Comparison of ENCODE assay signal across 19 cellular contexts in genomic region chr3:177812492-177812891, GRCh38.
"Had no signal": no experiment of that assay in that cellular context is flagged by ENCODE, and none has a peak within 500 bp of the region (broad histone marks: within the 10 kb centered on the region; RNA-seq: fewer than 3 reads in every experiment).

No MANE protein-coding gene starts in this region.

- H3K27me3 ChIP-seq: colonic mucosa, esophagus squamous epithelium, suprapubic skin had no signal

- FAIRE-seq: endothelial cell of umbilical vein, small intestine, TTC549 had no signal

- DNase-seq: activated B cell treated with CpG ODN at 0.5 μM for 24 hours; activated CD4-positive, alpha-beta T cell treated with anti-CD3 and anti-CD28 coated beads for 48 hours; activated CD8-positive, alpha-beta memory T cell treated with anti-CD3 and anti-CD28 coated beads, Interleukin-2, amount 50 U/mL, for 4 hours; activated CD8-positive, alpha-beta T cell treated with anti-CD3 and anti-CD28 coated beads, Interleukin-2, amount 10 ng/mL, durations not matched to agents 7 days and 5 days; activated effector memory CD4-positive, alpha-beta T cell treated with anti-CD3 and anti-CD28 coated beads, Interleukin-2, amount 50 U/mL, for 16 hours; activated T-cell treated with anti-CD3 and anti-CD28 coated beads, Interleukin-2, amount 50 U/mL, for 48 hours; colonic mucosa; effector CD4-positive, alpha-beta T cell; esophagus squamous epithelium; glutamatergic neuron; immature natural killer cell; retina; small intestine; stimulated activated CD4-positive, alpha-beta T cell treated with anti-CD3 and anti-CD28 coated beads, Interleukin-4, amount 100 ng/mL, for 24 hours; stimulated activated naive CD4-positive, alpha-beta T cell; SW 1271 had no signal

- H3K36me3 ChIP-seq: colonic mucosa, esophagus squamous epithelium, suprapubic skin had no signal

- H3K4me3 ChIP-seq: colonic mucosa, esophagus squamous epithelium, suprapubic skin had no signal

- H3K27ac ChIP-seq: colonic mucosa, esophagus squamous epithelium, suprapubic skin had no signal

- ATAC-seq: activated CD8-positive, alpha-beta T cell treated with anti-CD3 and anti-CD28 coated beads, Interleukin-2, amount 10 ng/mL, durations not matched to agents 7 days and 5 days had no signal

- H3K4me1 ChIP-seq: colonic mucosa had no signal

- H3K9me3 ChIP-seq: colonic mucosa, esophagus squamous epithelium, suprapubic skin had no signal
